ENCODE assay signal across 17 cellular contexts in the genomic region with DNA sequence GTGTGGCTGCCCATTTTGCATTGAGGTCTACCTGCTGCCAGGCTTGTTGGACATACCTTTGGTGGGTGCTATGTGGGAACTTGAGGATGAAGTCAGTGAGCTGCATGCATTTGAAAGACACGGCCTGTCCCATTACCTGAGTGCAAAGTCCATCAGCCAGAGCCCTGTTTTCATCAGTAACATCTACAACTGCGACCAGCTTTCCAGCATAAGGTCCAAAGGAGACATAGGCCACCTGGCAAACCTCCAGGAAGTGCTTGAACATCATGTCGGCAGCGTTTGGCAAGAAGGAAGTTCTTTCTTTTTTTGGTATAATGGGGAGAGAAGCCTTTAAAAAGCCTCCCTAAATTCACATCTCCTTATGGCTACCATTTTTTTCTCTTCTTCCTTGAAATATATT.
"Had no signal": no experiment of that assay in that cellular context is flagged by ENCODE, and none has a peak within 500 bp of the region (broad histone marks: within the 10 kb centered on the region; RNA-seq: fewer than 3 reads in every experiment).

No MANE protein-coding gene starts in this region.

- H3K27me3 Mint-ChIP-seq: activated T-cell treated with anti-CD3 and anti-CD28 coated beads, Interleukin-2, amount 50 U/mL, for 24 hours; progenitor cell of endocrine pancreas had no signal

- ATAC-seq: left ventricle myocardium superior had no signal

- H3K4me3 ChIP-seq: right atrium auricular region, skin epidermis, tibial nerve had no signal

- H3K27ac ChIP-seq: right atrium auricular region, skin epidermis, tibial nerve had no signal

- H3K27ac Mint-ChIP-seq: activated T-cell treated with anti-CD3 and anti-CD28 coated beads, Interleukin-2, amount 50 U/mL, for 24 hours; nephron; progenitor cell of endocrine pancreas had no signal

- DNase-seq: activated CD4-positive, alpha-beta T cell treated with anti-CD3 and anti-CD28 coated beads, Interleukin-2, amount 50 U/mL, for 48 hours; activated CD4-positive, CD25-positive, alpha-beta regulatory T cell treated with anti-CD3 and anti-CD28 coated beads, Interleukin-2, amount 50 U/mL, for 72 hours; activated effector memory CD4-positive, alpha-beta T cell treated with Interleukin-2 at 50 U/mL for 16 hours; activated naive CD4-positive, alpha-beta T cell treated with anti-CD3 and anti-CD28 coated beads, Interleukin-2, amount 50 U/mL, for 16 hours; activated T-cell treated with anti-CD3 and anti-CD28 coated beads, Interleukin-2, amount 50 U/mL, for 24 hours; hippocampal formation; left ventricle myocardium superior; mesendoderm; occipital lobe; stimulated activated CD4-positive, alpha-beta T cell treated with anti-CD3 and anti-CD28 coated beads, Interleukin-4, amount 100 ng/mL, for 24 hours; stimulated activated naive CD4-positive, alpha-beta T cell; T1000 had no signal

- H3K9me3 Mint-ChIP-seq: activated T-cell treated with anti-CD3 and anti-CD28 coated beads, Interleukin-2, amount 50 U/mL, for 24 hours; nephron had no signal

- H3K36me3 ChIP-seq: right atrium auricular region, tibial nerve had no signal

- H3K4me1 ChIP-seq: tibial nerve had no signal

- H3K4me3 Mint-ChIP-seq: activated T-cell treated with anti-CD3 and anti-CD28 coated beads, Interleukin-2, amount 50 U/mL, for 24 hours; nephron had no signal

- H3K27me3 ChIP-seq: right atrium auricular region, tibial nerve had no signal
